1 cellular context compared by ENCODE assay signal in genomic region chr4:153344131-153345010, GRCh38.
TF ChIP-seq lines count a peak whose summit lies in the region.

Gene MND1 (plus strand): TSS chr4:153344688. CDS start chr4:153344738, 50 bp downstream.

TF ChIP-seq in HepG2, 621 proteins besides CTCF, POLR2A, EP300 and RAD21 (continued from another document and continues in another):
- peak; percentile 64; the same call in 1 of the 2 replicates for TF ChIP-seq ZBTB43 (CRISPR knock-in tag; conservative IDR thresholded peaks at IDR 0.05)
- TF ChIP-seq ZNF569 (CRISPR knock-in tag; IDR thresholded peaks at IDR 0.05; ENCODE audit: borderline replicate concordance): no peak
- no peak for TF ChIP-seq ONECUT2 (CRISPR knock-in tag; IDR thresholded peaks at IDR 0.05)
- peak; percentile 54; the same call in 1 of the 2 replicates for TF ChIP-seq AKAP8 (CRISPR knock-in tag; IDR thresholded peaks at IDR 0.05)
- no peak for TF ChIP-seq RFX5 (IDR thresholded peaks at IDR 0.05; ENCODE audit: low read depth, low read length)
- TF ChIP-seq HDAC1 (CRISPR knock-in tag; IDR thresholded peaks at IDR 0.05): peak; percentile 97
- peak; percentile 40 for TF ChIP-seq TOPORS (CRISPR knock-in tag; IDR thresholded peaks at IDR 0.05)
- peak; percentile 30; the same call in 1 of the 2 replicates for TF ChIP-seq HIVEP1 (CRISPR knock-in tag; IDR thresholded peaks at IDR 0.05)
- TF ChIP-seq NCOA2 (CRISPR knock-in tag; IDR thresholded peaks at IDR 0.05): no peak
- TF ChIP-seq FOXA1 (IDR thresholded peaks at IDR 0.05): no peak
- peak; percentile 25; the same call in 1 of the 2 replicates for TF ChIP-seq FOXA1 (CRISPR knock-in tag; IDR thresholded peaks at IDR 0.05)
- no peak; the same call in 1 of the 2 replicates for TF ChIP-seq ZNF614 (CRISPR knock-in tag; IDR thresholded peaks at IDR 0.05; ENCODE audit: borderline replicate concordance)
- no peak for TF ChIP-seq FLYWCH1 (CRISPR knock-in tag; IDR thresholded peaks at IDR 0.05)
- TF ChIP-seq ZNF607 (CRISPR knock-in tag; IDR thresholded peaks at IDR 0.05; ENCODE audit: borderline replicate concordance): no peak; the same call in 1 of the 2 replicates
- TF ChIP-seq NFKBIZ (CRISPR knock-in tag; IDR thresholded peaks at IDR 0.05): no peak
- TF ChIP-seq THAP9 (CRISPR knock-in tag; IDR thresholded peaks at IDR 0.05; ENCODE audit: borderline replicate concordance): no peak; the same call in 1 of the 2 replicates
- TF ChIP-seq KDM5B (CRISPR knock-in tag; IDR thresholded peaks at IDR 0.05; ENCODE audit: borderline replicate concordance): peak; percentile 94
- no peak for TF ChIP-seq ZBTB33 (CRISPR knock-in tag; IDR thresholded peaks at IDR 0.05)
- no peak for TF ChIP-seq ZNF567 (CRISPR knock-in tag; IDR thresholded peaks at IDR 0.05; ENCODE audit: borderline replicate concordance)
- 0 out of 2 replicates have a peak, but pooled peaks have one; percentile 23 for TF ChIP-seq ZNF619 (CRISPR knock-in tag; IDR thresholded peaks at IDR 0.05)
- no peak for TF ChIP-seq ZC3H4 (CRISPR knock-in tag; IDR thresholded peaks at IDR 0.05; ENCODE audit: borderline replicate concordance)
- peak; percentile 70; the same call in 1 of the 2 replicates for TF ChIP-seq ZSCAN5A (CRISPR knock-in tag; IDR thresholded peaks at IDR 0.05; ENCODE audit: borderline replicate concordance)
- no peak for TF ChIP-seq SMARCC2 (IDR thresholded peaks at IDR 0.05)
- peak; percentile 78 for TF ChIP-seq POLR2G (IDR thresholded peaks at IDR 0.05; ENCODE audit: low read depth, low read length)
- TF ChIP-seq TFE3 (CRISPR knock-in tag; IDR thresholded peaks at IDR 0.05): 0 out of 2 replicates have a peak, but pooled peaks have one; percentile 35
- TF ChIP-seq ZFP1 (CRISPR knock-in tag; IDR thresholded peaks at IDR 0.05): no peak
- no peak for TF ChIP-seq TCF12 (IDR thresholded peaks at IDR 0.05)
- TF ChIP-seq TCF12 (CRISPR knock-in tag; IDR thresholded peaks at IDR 0.05): no peak
- TF ChIP-seq ZNF274 (CRISPR knock-in tag; IDR thresholded peaks at IDR 0.05): peak; percentile 91
- TF ChIP-seq ZBTB38 (CRISPR knock-in tag; IDR thresholded peaks at IDR 0.05): peak; percentile 82; the same call in 1 of the 2 replicates
- TF ChIP-seq ZNF121 (CRISPR knock-in tag; IDR thresholded peaks at IDR 0.05): no peak; the same call in 1 of the 2 replicates
- no peak for TF ChIP-seq CENPBD1 (CRISPR knock-in tag; IDR thresholded peaks at IDR 0.05; ENCODE audit: borderline replicate concordance, low read depth)
- no peak for TF ChIP-seq NPAS2 (CRISPR knock-in tag; IDR thresholded peaks at IDR 0.05; ENCODE audit: borderline replicate concordance)
- TF ChIP-seq NFIB (CRISPR knock-in tag; IDR thresholded peaks at IDR 0.05; ENCODE audit: borderline replicate concordance): no peak
- no peak for TF ChIP-seq ZNF414 (CRISPR knock-in tag; IDR thresholded peaks at IDR 0.05)
- peak; percentile 58; the same call in 1 of the 2 replicates for TF ChIP-seq ZNF776 (CRISPR knock-in tag; IDR thresholded peaks at IDR 0.05)
- peak; percentile 81 for TF ChIP-seq SP4 (CRISPR knock-in tag; IDR thresholded peaks at IDR 0.05)
- TF ChIP-seq ATF3 (CRISPR knock-in tag; IDR thresholded peaks at IDR 0.05): 0 out of 2 replicates have a peak, but pooled peaks have one; percentile 31
- TF ChIP-seq SYNCRIP (IDR thresholded peaks at IDR 0.05; ENCODE audit: insufficient read depth, low read depth, low read length): no peak
- TF ChIP-seq PRMT3 (CRISPR knock-in tag; IDR thresholded peaks at IDR 0.05; ENCODE audit: borderline replicate concordance, low read depth): no peak
- TF ChIP-seq ZNF10 (CRISPR knock-in tag; IDR thresholded peaks at IDR 0.05; ENCODE audit: borderline replicate concordance, low read depth): no peak
- no peak for TF ChIP-seq ZMYM3 (CRISPR knock-in tag; IDR thresholded peaks at IDR 0.05)
- TF ChIP-seq ZNF720 (CRISPR knock-in tag; IDR thresholded peaks at IDR 0.05): no peak
- 0 out of 2 replicates have a peak, but pooled peaks have one; percentile 40 for TF ChIP-seq ZNF318 (CRISPR knock-in tag; IDR thresholded peaks at IDR 0.05)
- TF ChIP-seq MBD4 (IDR thresholded peaks at IDR 0.05; ENCODE audit: borderline replicate concordance, low read length): no peak
- TF ChIP-seq GPN1 (CRISPR knock-in tag; IDR thresholded peaks at IDR 0.05; ENCODE audit: borderline replicate concordance): no peak
- no peak for TF ChIP-seq RARA (CRISPR knock-in tag; IDR thresholded peaks at IDR 0.05)
- no peak for TF ChIP-seq SOX13 (IDR thresholded peaks at IDR 0.05)
- TF ChIP-seq SOX13 (CRISPR knock-in tag; conservative IDR thresholded peaks at IDR 0.05 in 1 of 2, IDR thresholded peaks at IDR 0.05 in 1 of 2): 0 out of 4 replicates have a peak, but pooled peaks of 1 of the 2 experiments have one; percentile 5
